In genomic region chr20:56428388-56428787, GRCh38 we compare ENCODE assay signal across 20 cellular contexts. TPM values are rescaled to one million over a fixed set of nuclear protein-coding genes. Genes with fewer than 3 reads are reported as not detected.
DNase-seq lines count a peak whose midpoint lies in the region; ATAC-seq and TF ChIP-seq lines count a peak whose summit lies in the region.
"Had no signal": no experiment of that assay in that cellular context is flagged by ENCODE, and none has a peak within 500 bp of the region (broad histone marks: within the 10 kb centered on the region; RNA-seq: fewer than 3 reads in every experiment).

No MANE protein-coding gene starts in this region.

- no peak for DNase-seq in MCF 10A (ENCODE audit: unreplicated experiment)
- DNase-seq in breast epithelium (ENCODE audit: low spot score in 2 of 2) = no peak
- DNase-seq in activated T-helper 2 cell treated with anti-CD3 and anti-CD28 coated beads, Interferon-gamma antibody, Interleukin-2, Interleukin-4, amounts not matched to agents 10 μg/mL and 5 μg/mL and 100 μg/mL, durations not matched to agents 14 hours and 24 hours and 36 hours (ENCODE audit: low spot score) = no peak
- peak; percentile 27 for DNase-seq in left lobe of liver (ENCODE audit: low spot score)
- DNase-seq in COR-L47 (lab: John Stamatoyannopoulos, UW) = no peak
- DNase-seq in sciatic nerve (ENCODE audit: low spot score) = no peak
- DNase-seq: activated CD4-positive, alpha-beta T cell treated with anti-CD3 and anti-CD28 coated beads, Interleukin-2, amount 50 U/mL, for 1 hour; activated naive CD4-positive, alpha-beta T cell; dermis blood vessel endothelial cell; GOT3; NCI-H2029; NCI-H446 treated with DMSO at 0.1 percent for 48 hours; stimulated activated naive B cell treated with anti-CD40 and anti-IgM and Interleukin-4, amounts not matched to agents 10 μg/mL and 1 μg/mL and 100 μg/mL, for 72 hours had no signal

- CTCF ChIA-PET in MCF 10A (lab: Yijun Ruan, JAX) = interaction anchor here (0.7 kb wide), 1 partner anchor 42 kb away, joined by 4 read pairs; no protein-coding TSS in a partner anchor

- no TSS peak for BruUV-seq in MCF 10A (replicated peaks; lab: Mats Ljungman, UMichigan)

- no peaks in the 10 kb centered on the region for H3K4me1 ChIP-seq in breast epithelium

- no peak for ATAC-seq in left lobe of liver
- ATAC-seq in GM18505 (IDR thresholded peaks at IDR 0.05; ENCODE audit: unreplicated experiment) = no peak
- no peak for ATAC-seq in GM18511 (IDR thresholded peaks at IDR 0.05; ENCODE audit: unreplicated experiment)
- no peak for ATAC-seq in sciatic nerve
- ATAC-seq: stimulated activated naive B cell treated with anti-CD40 and anti-IgM and Interleukin-4, amounts not matched to agents 10 μg/mL and 1 μg/mL and 100 μg/mL, for 72 hours had no signal

- H3K36me3 Mint-ChIP-seq in MCF 10A (ENCODE audit: insufficient read depth, unreplicated experiment) = no peaks in the 10 kb centered on the region
- H3K36me3 Mint-ChIP-seq in activated T-helper 2 cell treated with anti-CD3 and anti-CD28 coated beads, Interferon-gamma antibody, Interleukin-2, Interleukin-4, amounts not matched to agents 10 μg/mL and 5 μg/mL and 100 μg/mL, durations not matched to agents 14 hours and 24 hours and 36 hours (ENCODE audit: low read depth) = peaks cover 35% of the 10 kb centered on the region
- H3K36me3 Mint-ChIP-seq: brain; stimulated activated naive B cell treated with anti-CD40 and anti-IgM and Interleukin-4, amounts not matched to agents 10 μg/mL and 1 μg/mL and 100 μg/mL, for 72 hours had no signal

- intact Hi-C loops in MCF 10A (cut with micrococcal nuclease) = no loop called here
- intact Hi-C loops in breast epithelium (cut with DNase I; ENCODE audit: low total_unique reads) = no loop called here
- intact Hi-C loops in activated T-helper 2 cell treated with anti-CD3 and anti-CD28 coated beads, Interferon-gamma antibody, Interleukin-2, Interleukin-4, amounts not matched to agents 10 μg/mL and 5 μg/mL and 100 μg/mL, durations not matched to agents 14 hours and 24 hours and 36 hours (cut with micrococcal nuclease) = no loop called here
- intact Hi-C loops in sciatic nerve (cut with DNase I) = no loop called here

- H3K9me3 Mint-ChIP-seq in MCF 10A (ENCODE audit: unreplicated experiment) = no peaks in the 10 kb centered on the region
- no peaks in the 10 kb centered on the region for H3K9me3 Mint-ChIP-seq in activated T-helper 2 cell treated with anti-CD3 and anti-CD28 coated beads, Interferon-gamma antibody, Interleukin-2, Interleukin-4, amounts not matched to agents 10 μg/mL and 5 μg/mL and 100 μg/mL, durations not matched to agents 14 hours and 24 hours and 36 hours

- H3K36me3 ChIP-seq in breast epithelium = no peaks in the 10 kb centered on the region
- H3K36me3 ChIP-seq: esophagus muscularis mucosa had no signal

- H3K27ac Mint-ChIP-seq in MCF 10A (ENCODE audit: low read depth, unreplicated experiment) = peak overlapping the region; percentile 60
- H3K27ac Mint-ChIP-seq in activated T-helper 2 cell treated with anti-CD3 and anti-CD28 coated beads, Interferon-gamma antibody, Interleukin-2, Interleukin-4, amounts not matched to agents 10 μg/mL and 5 μg/mL and 100 μg/mL, durations not matched to agents 14 hours and 24 hours and 36 hours = peak overlapping the region; percentile 6
- H3K27ac Mint-ChIP-seq: brain; progenitor cell of endocrine pancreas; stimulated activated naive B cell treated with anti-CD40 and anti-IgM and Interleukin-4, amounts not matched to agents 10 μg/mL and 1 μg/mL and 100 μg/mL, for 72 hours had no signal

- H3K4me1 Mint-ChIP-seq in MCF 10A (ENCODE audit: insufficient read depth, unreplicated experiment) = peaks cover 19% of the 10 kb centered on the region
- H3K4me1 Mint-ChIP-seq in activated T-helper 2 cell treated with anti-CD3 and anti-CD28 coated beads, Interferon-gamma antibody, Interleukin-2, Interleukin-4, amounts not matched to agents 10 μg/mL and 5 μg/mL and 100 μg/mL, durations not matched to agents 14 hours and 24 hours and 36 hours (ENCODE audit: low read depth) = peaks cover 39% of the 10 kb centered on the region
- H3K4me1 Mint-ChIP-seq: brain had no signal

- no peak overlapping the region for H3K27ac ChIP-seq in breast epithelium

- no peaks in the 10 kb centered on the region for H3K9me3 ChIP-seq in breast epithelium
- H3K9me3 ChIP-seq: esophagus muscularis mucosa had no signal

- TF ChIP-seq CTCF in MCF 10A (IDR thresholded peaks at IDR 0.05; ENCODE audit: unreplicated experiment) (no peak), breast epithelium (IDR thresholded peaks at IDR 0.05) (no peak)

- peaks cover 9% of the 10 kb centered on the region for H3K27me3 Mint-ChIP-seq in MCF 10A (ENCODE audit: insufficient read depth, unreplicated experiment)
- no peaks in the 10 kb centered on the region for H3K27me3 Mint-ChIP-seq in activated T-helper 2 cell treated with anti-CD3 and anti-CD28 coated beads, Interferon-gamma antibody, Interleukin-2, Interleukin-4, amounts not matched to agents 10 μg/mL and 5 μg/mL and 100 μg/mL, durations not matched to agents 14 hours and 24 hours and 36 hours (ENCODE audit: low read depth)

- no peak for TF ChIP-seq POLR2A in breast epithelium (IDR thresholded peaks at IDR 0.05)
- no peak for TF ChIP-seq POLR2A in GM18505 (IDR thresholded peaks at IDR 0.05; ENCODE audit: borderline replicate concordance, extremely low read depth, insufficient read depth, insufficient read length)

- H3K4me3 Mint-ChIP-seq in MCF 10A (ENCODE audit: unreplicated experiment) = no peak overlapping the region
- no peak overlapping the region for H3K4me3 Mint-ChIP-seq in activated T-helper 2 cell treated with anti-CD3 and anti-CD28 coated beads, Interferon-gamma antibody, Interleukin-2, Interleukin-4, amounts not matched to agents 10 μg/mL and 5 μg/mL and 100 μg/mL, durations not matched to agents 14 hours and 24 hours and 36 hours (ENCODE audit: low read depth)
- H3K4me3 Mint-ChIP-seq: stimulated activated naive B cell treated with anti-CD40 and anti-IgM and Interleukin-4, amounts not matched to agents 10 μg/mL and 1 μg/mL and 100 μg/mL, for 72 hours had no signal

- no peaks in the 10 kb centered on the region for H3K27me3 ChIP-seq in breast epithelium
- H3K27me3 ChIP-seq: esophagus muscularis mucosa had no signal

- H3K4me3 ChIP-seq in breast epithelium = no peak overlapping the region
- H3K4me3 ChIP-seq: esophagus muscularis mucosa, GM12878, lung had no signal

- POLR2A ChIA-PET in MCF 10A (lab: Yijun Ruan, JAX) = interaction anchor here (1.0 kb wide), 1 partner anchor 41 kb away, joined by 5 read pairs; the partner anchor contains the start of gene RTF2

RNA-seq across cellular contexts. Expression of gene CASS4, which starts 16.3 kb away (rescaled TPM):
- total RNA-seq in MCF 10A (2022) (not detected in 2 replicates), breast epithelium (1 to 10 TPM; 1.6 to 3.4 (median 2.2) TPM), left lobe of liver (0.93 TPM), sciatic nerve (2.4 TPM)
- total RNA-seq in activated T-helper 2 cell treated with anti-CD3 and anti-CD28 coated beads, Interferon-gamma antibody, Interleukin-2, Interleukin-4, amounts not matched to agents 10 μg/mL and 5 μg/mL and 100 μg/mL, durations not matched to agents 14 hours and 24 hours and 36 hours = 4.6 and 4.7 TPM in 2 replicates

RNA-seq across cellular contexts. Expression of gene CSTF1, which starts 35.9 kb away (rescaled TPM):
- total RNA-seq in MCF 10A (2022) (30.1 and 35.1 TPM in 2 replicates), breast epithelium (10 to 100 TPM; 17.1 to 53.4 (median 35.7) TPM), left lobe of liver (17.2 TPM), sciatic nerve (25.3 TPM)
- total RNA-seq in activated T-helper 2 cell treated with anti-CD3 and anti-CD28 coated beads, Interferon-gamma antibody, Interleukin-2, Interleukin-4, amounts not matched to agents 10 μg/mL and 5 μg/mL and 100 μg/mL, durations not matched to agents 14 hours and 24 hours and 36 hours = 51.2 and 52.1 TPM in 2 replicates

RNA-seq across cellular contexts. Expression of gene AURKA, which starts 36.4 kb away (rescaled TPM):
- total RNA-seq in MCF 10A (2022) (65.8 and 75.3 TPM in 2 replicates), breast epithelium (1 to 10 TPM in 2 of 3 donors, under 1 TPM in 1; 0.98 to 2.2 (median 1.6) TPM), left lobe of liver (1.6 TPM), sciatic nerve (1.4 TPM)
- total RNA-seq in activated T-helper 2 cell treated with anti-CD3 and anti-CD28 coated beads, Interferon-gamma antibody, Interleukin-2, Interleukin-4, amounts not matched to agents 10 μg/mL and 5 μg/mL and 100 μg/mL, durations not matched to agents 14 hours and 24 hours and 36 hours = 64.8 and 71.1 TPM in 2 replicates

RNA-seq across cellular contexts. Expression of gene RTF2, which starts 40.0 kb away (rescaled TPM):
- 66.4 and 72.8 TPM in 2 replicates for total RNA-seq in MCF 10A (2022)
- 10 to 100 TPM; 58.0 to 80.0 (median 66.3) TPM for total RNA-seq in breast epithelium
- total RNA-seq in activated T-helper 2 cell treated with anti-CD3 and anti-CD28 coated beads, Interferon-gamma antibody, Interleukin-2, Interleukin-4, amounts not matched to agents 10 μg/mL and 5 μg/mL and 100 μg/mL, durations not matched to agents 14 hours and 24 hours and 36 hours = 103 and 107 TPM in 2 replicates
- 31.7 TPM for total RNA-seq in left lobe of liver
- 88.7 TPM for total RNA-seq in sciatic nerve

Comparison
In these comparisons a context has a peak if more than half of its experiments do, and no peak if none do; other contexts are left out.
1. RNA of gene AURKA, which starts 36.4 kb away (total RNA-seq): 65.8 to 75.3 TPM in MCF 10A and 64.8 to 71.1 TPM in activated T-helper 2 cell treated with anti-CD3 and anti-CD28 coated beads, Interferon-gamma antibody, Interleukin-2, Interleukin-4, amounts not matched to agents 10 μg/mL and 5 μg/mL and 100 μg/mL, durations not matched to agents 14 hours and 24 hours and 36 hours; 0.98 to 2.2 TPM in breast epithelium, 1.6 TPM in left lobe of liver (single experiment) and 1.4 TPM in sciatic nerve (single experiment); every median in the first group is over 10 times any median in the second.